Comparison of ENCODE assay signal across 3 cellular contexts in the genomic region with DNA sequence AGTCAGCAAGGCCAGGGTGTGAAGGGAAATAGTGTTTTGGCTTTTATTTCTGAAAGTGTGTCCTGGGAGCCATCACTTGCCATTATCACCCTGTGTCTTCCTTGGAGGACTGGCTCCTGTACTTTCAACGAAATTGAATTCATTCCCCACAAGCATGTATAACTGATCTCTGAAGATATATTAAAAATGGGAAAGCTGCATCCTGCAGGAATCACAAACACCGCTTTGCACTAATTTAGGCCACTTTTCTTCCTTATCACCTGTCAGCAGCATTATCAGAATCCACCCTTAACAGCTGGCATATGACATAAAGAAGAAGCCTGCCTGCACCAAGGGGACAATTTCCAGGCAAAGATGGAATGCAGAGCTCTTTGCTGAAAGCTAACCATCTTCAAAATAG.
TF ChIP-seq lines count a peak whose summit lies in the region.

No MANE protein-coding gene starts in this region.

TF ChIP-seq in SK-N-SH, 30 proteins besides CTCF, POLR2A, EP300 and RAD21 (continues in another document):
- TF ChIP-seq EZH2phosphoT487 (IDR thresholded peaks at IDR 0.05; ENCODE audit: borderline replicate concordance, low read depth) (no peak), NRF1 (IDR thresholded peaks at IDR 0.05; ENCODE audit: low read depth, low read length) (no peak), ELF1 (IDR thresholded peaks at IDR 0.05) (no peak), GATA2 (CRISPR knock-in tag; IDR thresholded peaks at IDR 0.05) (peak; percentile 97), RCOR1 (IDR thresholded peaks at IDR 0.05; ENCODE audit: low read length) (peak; percentile 97), RXRA (IDR thresholded peaks at IDR 0.05; ENCODE audit: borderline replicate concordance, low read depth) (no peak), FOXM1 (IDR thresholded peaks at IDR 0.05; ENCODE audit: low read depth) (no peak), FOSL2 (IDR thresholded peaks at IDR 0.05; ENCODE audit: borderline replicate concordance, low read depth) (no peak), CHD2 (IDR thresholded peaks at IDR 0.05; ENCODE audit: low read length, partially characterized antibody) (peak; percentile 70), FOXJ3 (CRISPR knock-in tag; IDR thresholded peaks at IDR 0.05) (peak; percentile 85), TAF1 (IDR thresholded peaks at IDR 0.05; ENCODE audit: borderline replicate concordance, low read depth, low read length) (no peak), POLR2AphosphoS5 (IDR thresholded peaks at IDR 0.05; ENCODE audit: low read depth, low read length) (peak; percentile 57; the same call in 1 of the 2 replicates), SIN3A (IDR thresholded peaks at IDR 0.05; ENCODE audit: borderline replicate concordance, low read depth, low read length) (no peak), TCF12 (IDR thresholded peaks at IDR 0.05) (peak; percentile 72), SMC3 (IDR thresholded peaks at IDR 0.05; ENCODE audit: low read depth, low read length) (no peak)
- TF ChIP-seq, protein P1, sequence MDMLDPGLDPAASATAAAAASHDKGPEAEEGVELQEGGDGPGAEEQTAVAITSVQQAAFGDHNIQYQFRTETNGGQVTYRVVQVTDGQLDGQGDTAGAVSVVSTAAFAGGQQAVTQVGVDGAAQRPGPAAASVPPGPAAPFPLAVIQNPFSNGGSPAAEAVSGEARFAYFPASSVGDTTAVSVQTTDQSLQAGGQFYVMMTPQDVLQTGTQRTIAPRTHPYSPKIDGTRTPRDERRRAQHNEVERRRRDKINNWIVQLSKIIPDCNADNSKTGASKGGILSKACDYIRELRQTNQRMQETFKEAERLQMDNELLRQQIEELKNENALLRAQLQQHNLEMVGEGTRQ (IDR thresholded peaks at IDR 0.05; ENCODE audit: borderline replicate concordance, low read depth, low read length), result no peak
- TF ChIP-seq, protein P2, sequence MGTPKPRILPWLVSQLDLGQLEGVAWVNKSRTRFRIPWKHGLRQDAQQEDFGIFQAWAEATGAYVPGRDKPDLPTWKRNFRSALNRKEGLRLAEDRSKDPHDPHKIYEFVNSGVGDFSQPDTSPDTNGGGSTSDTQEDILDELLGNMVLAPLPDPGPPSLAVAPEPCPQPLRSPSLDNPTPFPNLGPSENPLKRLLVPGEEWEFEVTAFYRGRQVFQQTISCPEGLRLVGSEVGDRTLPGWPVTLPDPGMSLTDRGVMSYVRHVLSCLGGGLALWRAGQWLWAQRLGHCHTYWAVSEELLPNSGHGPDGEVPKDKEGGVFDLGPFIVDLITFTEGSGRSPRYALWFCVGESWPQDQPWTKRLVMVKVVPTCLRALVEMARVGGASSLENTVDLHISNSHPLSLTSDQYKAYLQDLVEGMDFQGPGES (IDR thresholded peaks at IDR 0.05; ENCODE audit: low read depth, low read length), result no peak
- TF ChIP-seq, protein P3, sequence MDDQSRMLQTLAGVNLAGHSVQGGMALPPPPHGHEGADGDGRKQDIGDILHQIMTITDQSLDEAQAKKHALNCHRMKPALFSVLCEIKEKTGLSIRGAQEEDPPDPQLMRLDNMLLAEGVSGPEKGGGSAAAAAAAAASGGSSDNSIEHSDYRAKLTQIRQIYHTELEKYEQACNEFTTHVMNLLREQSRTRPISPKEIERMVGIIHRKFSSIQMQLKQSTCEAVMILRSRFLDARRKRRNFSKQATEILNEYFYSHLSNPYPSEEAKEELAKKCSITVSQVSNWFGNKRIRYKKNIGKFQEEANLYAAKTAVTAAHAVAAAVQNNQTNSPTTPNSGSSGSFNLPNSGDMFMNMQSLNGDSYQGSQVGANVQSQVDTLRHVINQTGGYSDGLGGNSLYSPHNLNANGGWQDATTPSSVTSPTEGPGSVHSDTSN (IDR thresholded peaks at IDR 0.05), result peak; percentile 47
- TF ChIP-seq, protein P4, sequence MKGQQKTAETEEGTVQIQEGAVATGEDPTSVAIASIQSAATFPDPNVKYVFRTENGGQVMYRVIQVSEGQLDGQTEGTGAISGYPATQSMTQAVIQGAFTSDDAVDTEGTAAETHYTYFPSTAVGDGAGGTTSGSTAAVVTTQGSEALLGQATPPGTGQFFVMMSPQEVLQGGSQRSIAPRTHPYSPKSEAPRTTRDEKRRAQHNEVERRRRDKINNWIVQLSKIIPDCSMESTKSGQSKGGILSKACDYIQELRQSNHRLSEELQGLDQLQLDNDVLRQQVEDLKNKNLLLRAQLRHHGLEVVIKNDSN (IDR thresholded peaks at IDR 0.05; ENCODE audit: borderline replicate concordance, low read depth), result no peak
- TF ChIP-seq, protein P5, sequence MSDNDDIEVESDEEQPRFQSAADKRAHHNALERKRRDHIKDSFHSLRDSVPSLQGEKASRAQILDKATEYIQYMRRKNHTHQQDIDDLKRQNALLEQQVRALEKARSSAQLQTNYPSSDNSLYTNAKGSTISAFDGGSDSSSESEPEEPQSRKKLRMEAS (IDR thresholded peaks at IDR 0.05; ENCODE audit: low read depth), result no peak

TF ChIP-seq in H1, 55 proteins besides CTCF, POLR2A, EP300 and RAD21:
- no peak for TF ChIP-seq RXRA (IDR thresholded peaks at IDR 0.05; ENCODE audit: insufficient read depth, low read depth, low read length)
- TF ChIP-seq SRF (IDR thresholded peaks at IDR 0.05; ENCODE audit: low read depth, low read length), result no peak
- TF ChIP-seq BRCA1 (IDR thresholded peaks at IDR 0.05; ENCODE audit: low read depth, low read length), result no peak
- no peak for TF ChIP-seq ASH2L (IDR thresholded peaks at IDR 0.05; ENCODE audit: low read length)
- no peak for TF ChIP-seq NANOG (IDR thresholded peaks at IDR 0.05; ENCODE audit: insufficient read depth, low read depth, low read length, poor library complexity, severe bottlenecking)
- TF ChIP-seq, protein P1 (IDR thresholded peaks at IDR 0.05; ENCODE audit: low read length), result no peak
- TF ChIP-seq ZNF274 (IDR thresholded peaks at IDR 0.05; ENCODE audit: borderline replicate concordance, extremely low read depth, low read length), result no peak
- TF ChIP-seq CTBP2 (IDR thresholded peaks at IDR 0.05; ENCODE audit: borderline replicate concordance, insufficient read depth, insufficient read length, low read length), result no peak
- no peak for TF ChIP-seq KDM4A (IDR thresholded peaks at IDR 0.05; ENCODE audit: low read depth, low read length, severe bottlenecking)
- TF ChIP-seq SP4 (IDR thresholded peaks at IDR 0.05; ENCODE audit: low read length), result no peak
- TF ChIP-seq RFX5 (IDR thresholded peaks at IDR 0.05; ENCODE audit: borderline replicate concordance, low read depth, low read length), result no peak
- no peak for TF ChIP-seq PHF8 (conservative IDR thresholded peaks at IDR 0.05; ENCODE audit: low read depth, low read length)
- no peak for TF ChIP-seq SIX5 (IDR thresholded peaks at IDR 0.05; ENCODE audit: low read depth, low read length)
- TF ChIP-seq HDAC2 (IDR thresholded peaks at IDR 0.05; ENCODE audit: borderline replicate concordance in 1 of 2, low read depth in 2 of 2, low read length in 2 of 2), result no peak
- TF ChIP-seq TAF7 (optimal IDR thresholded peaks at IDR 0.05; ENCODE audit: borderline replicate concordance, low read depth, low read length), result no peak
- no peak for TF ChIP-seq POU5F1 (IDR thresholded peaks at IDR 0.05; ENCODE audit: low read depth, low read length)
- no peak for TF ChIP-seq POLR2AphosphoS5 (IDR thresholded peaks at IDR 0.05; ENCODE audit: low read depth, low read length)
- no peak for TF ChIP-seq SP2 (IDR thresholded peaks at IDR 0.05; ENCODE audit: low read length)

TF ChIP-seq in WTC11, 78 proteins besides CTCF, POLR2A, EP300 and RAD21:
- TF ChIP-seq, protein P6, sequence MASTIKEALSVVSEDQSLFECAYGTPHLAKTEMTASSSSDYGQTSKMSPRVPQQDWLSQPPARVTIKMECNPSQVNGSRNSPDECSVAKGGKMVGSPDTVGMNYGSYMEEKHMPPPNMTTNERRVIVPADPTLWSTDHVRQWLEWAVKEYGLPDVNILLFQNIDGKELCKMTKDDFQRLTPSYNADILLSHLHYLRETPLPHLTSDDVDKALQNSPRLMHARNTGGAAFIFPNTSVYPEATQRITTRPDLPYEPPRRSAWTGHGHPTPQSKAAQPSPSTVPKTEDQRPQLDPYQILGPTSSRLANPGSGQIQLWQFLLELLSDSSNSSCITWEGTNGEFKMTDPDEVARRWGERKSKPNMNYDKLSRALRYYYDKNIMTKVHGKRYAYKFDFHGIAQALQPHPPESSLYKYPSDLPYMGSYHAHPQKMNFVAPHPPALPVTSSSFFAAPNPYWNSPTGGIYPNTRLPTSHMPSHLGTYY (CRISPR knock-in tag; IDR thresholded peaks at IDR 0.05), result no peak
- TF ChIP-seq, protein P7, sequence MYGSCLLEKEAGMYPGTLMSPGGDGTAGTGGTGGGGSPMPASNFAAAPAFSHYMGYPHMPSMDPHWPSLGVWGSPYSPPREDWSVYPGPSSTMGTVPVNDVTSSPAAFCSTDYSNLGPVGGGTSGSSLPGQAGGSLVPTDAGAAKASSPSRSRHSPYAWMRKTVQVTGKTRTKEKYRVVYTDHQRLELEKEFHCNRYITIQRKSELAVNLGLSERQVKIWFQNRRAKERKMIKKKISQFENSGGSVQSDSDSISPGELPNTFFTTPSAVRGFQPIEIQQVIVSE (CRISPR knock-in tag; IDR thresholded peaks at IDR 0.05; ENCODE audit: borderline replicate concordance), result no peak
- TF ChIP-seq, protein P8, sequence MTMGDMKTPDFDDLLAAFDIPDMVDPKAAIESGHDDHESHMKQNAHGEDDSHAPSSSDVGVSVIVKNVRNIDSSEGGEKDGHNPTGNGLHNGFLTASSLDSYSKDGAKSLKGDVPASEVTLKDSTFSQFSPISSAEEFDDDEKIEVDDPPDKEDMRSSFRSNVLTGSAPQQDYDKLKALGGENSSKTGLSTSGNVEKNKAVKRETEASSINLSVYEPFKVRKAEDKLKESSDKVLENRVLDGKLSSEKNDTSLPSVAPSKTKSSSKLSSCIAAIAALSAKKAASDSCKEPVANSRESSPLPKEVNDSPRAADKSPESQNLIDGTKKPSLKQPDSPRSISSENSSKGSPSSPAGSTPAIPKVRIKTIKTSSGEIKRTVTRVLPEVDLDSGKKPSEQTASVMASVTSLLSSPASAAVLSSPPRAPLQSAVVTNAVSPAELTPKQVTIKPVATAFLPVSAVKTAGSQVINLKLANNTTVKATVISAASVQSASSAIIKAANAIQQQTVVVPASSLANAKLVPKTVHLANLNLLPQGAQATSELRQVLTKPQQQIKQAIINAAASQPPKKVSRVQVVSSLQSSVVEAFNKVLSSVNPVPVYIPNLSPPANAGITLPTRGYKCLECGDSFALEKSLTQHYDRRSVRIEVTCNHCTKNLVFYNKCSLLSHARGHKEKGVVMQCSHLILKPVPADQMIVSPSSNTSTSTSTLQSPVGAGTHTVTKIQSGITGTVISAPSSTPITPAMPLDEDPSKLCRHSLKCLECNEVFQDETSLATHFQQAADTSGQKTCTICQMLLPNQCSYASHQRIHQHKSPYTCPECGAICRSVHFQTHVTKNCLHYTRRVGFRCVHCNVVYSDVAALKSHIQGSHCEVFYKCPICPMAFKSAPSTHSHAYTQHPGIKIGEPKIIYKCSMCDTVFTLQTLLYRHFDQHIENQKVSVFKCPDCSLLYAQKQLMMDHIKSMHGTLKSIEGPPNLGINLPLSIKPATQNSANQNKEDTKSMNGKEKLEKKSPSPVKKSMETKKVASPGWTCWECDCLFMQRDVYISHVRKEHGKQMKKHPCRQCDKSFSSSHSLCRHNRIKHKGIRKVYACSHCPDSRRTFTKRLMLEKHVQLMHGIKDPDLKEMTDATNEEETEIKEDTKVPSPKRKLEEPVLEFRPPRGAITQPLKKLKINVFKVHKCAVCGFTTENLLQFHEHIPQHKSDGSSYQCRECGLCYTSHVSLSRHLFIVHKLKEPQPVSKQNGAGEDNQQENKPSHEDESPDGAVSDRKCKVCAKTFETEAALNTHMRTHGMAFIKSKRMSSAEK (CRISPR knock-in tag; IDR thresholded peaks at IDR 0.05; ENCODE audit: borderline replicate concordance), result no peak
- no peak for TF ChIP-seq FOXK1 (CRISPR knock-in tag; IDR thresholded peaks at IDR 0.05)
TF ChIP-seq in WTC11: peak in this region for 0.
